ENCODE assay signal across 16 cellular contexts in genomic region chr2:149050188-149050587, GRCh38. TPM values are rescaled to one million over a fixed set of nuclear protein-coding genes. Genes with fewer than 3 reads are reported as not detected.
DNase-seq lines count a peak whose midpoint lies in the region; ATAC-seq and TF ChIP-seq lines count a peak whose summit lies in the region.
"Had no signal": no experiment of that assay in that cellular context is flagged by ENCODE, and none has a peak within 500 bp of the region (broad histone marks: within the 10 kb centered on the region; RNA-seq: fewer than 3 reads in every experiment).

No MANE protein-coding gene starts in this region.

- no peak overlapping the region for H3K9ac ChIP-seq in skeletal muscle satellite cell (ENCODE audit: low read depth, low read length)

- no peak overlapping the region for H3K27ac Mint-ChIP-seq in endothelial cell (ENCODE audit: unreplicated experiment)
- H3K27ac Mint-ChIP-seq: activated T-cell treated with anti-CD3 and anti-CD28 coated beads, Interleukin-2, amount 50 U/mL, for 24 hours; immature natural killer cell; T-helper 1 cell treated with Interleukin-12 subunit alpha and Interleukin-12 subunit beta and Interleukin-4 antibody, amounts not matched to agents 30 μg/mL and 1 μg/mL, for 36 hours had no signal

- H3K4me2 ChIP-seq in skeletal muscle satellite cell (ENCODE audit: low read length), result peak overlapping the region; percentile 24

- intact Hi-C loops in body of pancreas (cut with DNase I), result no loop called here

- H3K27me3 Mint-ChIP-seq in endothelial cell (ENCODE audit: unreplicated experiment), result no peaks in the 10 kb centered on the region

- 67 to 72% methylated on average over 6 of the region's 6 CpGs for WGBS in body of pancreas, 2 donors

- H3K4me1 ChIP-seq in skeletal muscle satellite cell (ENCODE audit: control insufficient read depth, insufficient read depth, low read length), result peaks cover 12% of the 10 kb centered on the region
- H3K4me1 ChIP-seq in body of pancreas, result no peaks in the 10 kb centered on the region

- no peaks in the 10 kb centered on the region for H3K36me3 Mint-ChIP-seq in endothelial cell (ENCODE audit: low read depth, unreplicated experiment)
- H3K36me3 Mint-ChIP-seq: immature natural killer cell had no signal

- DNase-seq in SIG-M5 treated with dmso at 0.1 percent for 504 hours (lab: John Stamatoyannopoulos, UW; ENCODE audit: unreplicated experiment) (peak; percentile 34), SIG-M5 (lab: John Stamatoyannopoulos, UW) (no peak), LHCN-M2 (ENCODE audit: low read depth) (peak; percentile 74), endothelial cell (ENCODE audit: low spot score) (no peak), NCI-H774 (lab: John Stamatoyannopoulos, UW) (no peak), body of pancreas (no peak)
- DNase-seq: activated T-cell treated with anti-CD3 and anti-CD28 coated beads, Interleukin-2, amount 50 U/mL, for 24 hours; cortex of kidney; GDM1; immature natural killer cell; NCI-H2081 treated with DMSO at 0.1 percent for 48 hours had no signal

- H3K4me3 Mint-ChIP-seq in endothelial cell (ENCODE audit: unreplicated experiment), result no peak overlapping the region
- H3K4me3 Mint-ChIP-seq: activated T-cell treated with anti-CD3 and anti-CD28 coated beads, Interleukin-2, amount 50 U/mL, for 24 hours; immature natural killer cell; T-helper 1 cell treated with Interleukin-12 subunit alpha and Interleukin-12 subunit beta and Interleukin-4 antibody, amounts not matched to agents 30 μg/mL and 1 μg/mL, for 36 hours had no signal

- TF ChIP-seq POLR2A in body of pancreas (IDR thresholded peaks at IDR 0.05), result no peak

- H3K27ac ChIP-seq in body of pancreas, result no peak overlapping the region
- H3K27ac ChIP-seq: 22Rv1, HL-60 had no signal

- ATAC-seq in HG02588 (IDR thresholded peaks at IDR 0.05; ENCODE audit: unreplicated experiment) (peak; percentile 82), body of pancreas (no peak)

- no peaks in the 10 kb centered on the region for H3K36me3 ChIP-seq in skeletal muscle satellite cell (ENCODE audit: insufficient read depth, low read length)
- H3K36me3 ChIP-seq in body of pancreas (replicated peaks in 1 of 2; ENCODE audit: insufficient read depth in 1 of 2, low read depth in 2 of 2), result no peaks in the 10 kb centered on the region

- H3K9me3 Mint-ChIP-seq in endothelial cell (ENCODE audit: unreplicated experiment), result no peaks in the 10 kb centered on the region

- no peaks in the 10 kb centered on the region for H3K4me1 Mint-ChIP-seq in endothelial cell (ENCODE audit: unreplicated experiment)
- H3K4me1 Mint-ChIP-seq: immature natural killer cell had no signal

- no peaks in the 10 kb centered on the region for H3K27me3 ChIP-seq in skeletal muscle satellite cell (ENCODE audit: control insufficient read depth, insufficient read depth, low read length)
- H3K27me3 ChIP-seq in body of pancreas, result no peaks in the 10 kb centered on the region

- TF ChIP-seq CTCF in endothelial cell (IDR thresholded peaks at IDR 0.05; ENCODE audit: unreplicated experiment) (no peak), body of pancreas (IDR thresholded peaks at IDR 0.05) (no peak)

- H3K4me3 ChIP-seq in skeletal muscle satellite cell (ENCODE audit: low read length) (no peak overlapping the region), body of pancreas (no peak overlapping the region)

- H3K9me3 ChIP-seq in skeletal muscle satellite cell (replicated peaks; ENCODE audit: low read length) (no peaks in the 10 kb centered on the region), body of pancreas (no peaks in the 10 kb centered on the region)

RNA-seq across cellular contexts. Expression of gene LYPD6B, which starts 11.7 kb away (rescaled TPM):
- total RNA-seq in LHCN-M2 (2014; rRNA removed), result 12.1 and 14.6 TPM in 2 replicates
- 41.3 TPM for polyA plus RNA-seq in LHCN-M2 (2012)
- 0.22 TPM in 1 of 2 replicates, not detected in the other for total RNA-seq in skeletal muscle satellite cell (2012; rRNA removed)
- total RNA-seq in endothelial cell (ENCODE audit: unreplicated experiment), result 4.8 TPM
- total RNA-seq in body of pancreas, result 1 to 10 TPM; 9.3 to 9.9 TPM
- polyA plus RNA-seq: immature natural killer cell had no signal

Comparison
In these comparisons a context has a peak if more than half of its experiments do, and no peak if none do; other contexts are left out.
1. DNase-seq: peak in SIG-M5 treated with dmso at 0.1 percent for 504 hours (single experiment) and LHCN-M2 (single experiment); none in SIG-M5 (single experiment), endothelial cell (single experiment), NCI-H774 (single experiment) and body of pancreas (0 of 4).